15 cellular contexts compared by ENCODE assay signal in the genomic region with DNA sequence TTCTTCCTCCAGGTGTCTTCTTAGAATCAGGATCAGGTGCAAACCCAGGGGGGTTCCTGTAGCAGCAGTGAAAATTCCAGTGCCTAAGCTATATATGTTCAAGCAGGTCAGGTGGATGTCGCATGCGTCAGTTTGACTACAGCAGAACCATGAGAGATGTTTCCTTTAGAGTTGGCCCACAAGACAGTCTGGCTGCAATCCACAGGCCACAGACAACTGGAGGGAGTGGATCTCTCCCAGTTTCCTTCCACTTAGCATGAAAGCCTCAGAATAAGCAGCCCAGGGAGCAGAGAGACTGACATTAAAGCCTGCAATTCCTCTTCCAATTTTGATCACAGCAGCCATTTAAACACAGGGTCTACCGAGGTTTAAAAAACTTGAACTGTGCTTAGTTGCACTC. TPM values are rescaled to one million over a fixed set of nuclear protein-coding genes. Genes with fewer than 3 reads are reported as not detected.
A peak's percentile ranks its signal among the peaks of the same experiment; 100 is the strongest.
DNase-seq lines count a peak whose midpoint lies in the region; ATAC-seq and TF ChIP-seq lines count a peak whose summit lies in the region.
"Had no signal": no experiment of that assay in that cellular context is flagged by ENCODE, and none has a peak within 500 bp of the region (broad histone marks: within the 10 kb centered on the region; RNA-seq: fewer than 3 reads in every experiment).

No MANE protein-coding gene starts in this region.

- no peaks in the 10 kb centered on the region for H3K79me1 ChIP-seq in neuronal stem cell (ENCODE audit: low read depth, low read length)

- no peak overlapping the region for H2BK15ac ChIP-seq in neuronal stem cell (ENCODE audit: low read length)

- no peak overlapping the region for H3K14ac ChIP-seq in neuronal stem cell (ENCODE audit: low read length)

- no peak overlapping the region for H2BK12ac ChIP-seq in neuronal stem cell (ENCODE audit: low read length)

- H3K4me2 ChIP-seq in fibroblast of lung (ENCODE audit: extremely low read depth, insufficient read depth, low read length) (peak overlapping the region; percentile 96), neuronal stem cell (ENCODE audit: insufficient read depth, low read length, poor library complexity, severe bottlenecking) (no peak overlapping the region)

- H2AK5ac ChIP-seq in neuronal stem cell (ENCODE audit: low read depth, low read length): no peak overlapping the region

- no peak for TF ChIP-seq POLR2A in heart left ventricle (IDR thresholded peaks at IDR 0.05)

- no peak overlapping the region for H3K4ac ChIP-seq in neuronal stem cell (ENCODE audit: low read length)

- DNase-seq in heart left ventricle: peak in 3 of 5 donors; percentile 27 to 34 (median 33)
- no peak for DNase-seq in cardiac septum (ENCODE audit: low spot score)
- peak; percentile 42 to 82 for DNase-seq in fibroblast of lung (ENCODE audit: low read depth in 2 of 2)
- no peak for DNase-seq in neuronal stem cell (ENCODE audit: low spot score)
- DNase-seq in globus pallidus (ENCODE audit: low spot score): no peak
- DNase-seq in COLO829 (ENCODE audit: low spot score): no peak
- DNase-seq: activated CD8-positive, alpha-beta T cell treated with anti-CD3 and anti-CD28 coated beads for 36 hours; activated effector memory CD4-positive, alpha-beta T cell treated with Interleukin-2 at 50 U/mL for 16 hours; NCI-H748 treated with DMSO at 0.1 percent for 48 hours; T-helper 9 cell; upper lobe of left lung had no signal

- intact Hi-C loops in heart left ventricle (cut with DNase I): loop anchor here in 3 of 10 donors (5.0 kb wide), 2 partner anchors 51 to 59 kb away; no protein-coding TSS in a partner anchor
- intact Hi-C loops in cardiac septum (cut with DNase I): loop anchor here (2.0 to 10.0 kb wide), 2 partner anchors 56 to 564 kb away; no protein-coding TSS in a partner anchor

- H3K9ac ChIP-seq in fibroblast of lung (ENCODE audit: insufficient read depth, low read length) (no peak overlapping the region), neuronal stem cell (ENCODE audit: low read depth, low read length, poor library complexity) (no peak overlapping the region)

- whole genome bisulfite sequencing in heart left ventricle, 4 donors: 29 to 54% (median 46%) methylated on average over 3 of the region's 3 CpGs
- no CpG with 5 or more reads among the region's 3 CpGs for WGBS in neuronal stem cell (ENCODE audit: extremely low coverage in 2 of 2, insufficient read length in 2 of 2, insufficient replicate concordance in 1 of 2), 2 donors

- no peaks in the 10 kb centered on the region for H4K20me1 ChIP-seq in fibroblast of lung (ENCODE audit: control insufficient read depth, extremely low read depth, insufficient read depth, low read length)

- H3K79me2 ChIP-seq in fibroblast of lung (ENCODE audit: control insufficient read depth, insufficient read depth, low read length): peaks cover 27% of the 10 kb centered on the region

- no peak overlapping the region for H2BK5ac ChIP-seq in neuronal stem cell (ENCODE audit: low read length)

- H4K8ac ChIP-seq in neuronal stem cell (ENCODE audit: low read depth, low read length): no peak overlapping the region

- no peak for ATAC-seq in heart left ventricle
- ATAC-seq in HG03521 (IDR thresholded peaks at IDR 0.05; ENCODE audit: unreplicated experiment): no peak
- ATAC-seq in HG02973 (IDR thresholded peaks at IDR 0.05; ENCODE audit: unreplicated experiment): no peak
- ATAC-seq: activated CD8-positive, alpha-beta T cell treated with anti-CD3 and anti-CD28 coated beads for 36 hours; GM12878; K562 had no signal

- H2AFZ ChIP-seq in fibroblast of lung (ENCODE audit: low read length) (peak overlapping the region; percentile 12), neuronal stem cell (ENCODE audit: low read length) (peak overlapping the region; percentile 12)

- H3K23ac ChIP-seq in neuronal stem cell (ENCODE audit: low read depth, low read length, poor library complexity): no peak overlapping the region

- H4K91ac ChIP-seq in neuronal stem cell (ENCODE audit: low read depth, low read length, poor library complexity): no peak overlapping the region

- H3K36me3 ChIP-seq in heart left ventricle (no peaks in the 10 kb centered on the region), fibroblast of lung (ENCODE audit: control insufficient read depth, insufficient read depth, low read length) (no peaks in the 10 kb centered on the region), neuronal stem cell (replicated peaks in 1 of 2; ENCODE audit: control insufficient read depth in 2 of 2, insufficient read depth in 2 of 2, low read length in 2 of 2) (no peaks in the 10 kb centered on the region)
- H3K36me3 ChIP-seq: upper lobe of left lung had no signal

- H3K9me3 ChIP-seq in heart left ventricle (no peaks in the 10 kb centered on the region), fibroblast of lung (ENCODE audit: control insufficient read depth, insufficient read depth, low read depth, low read length) (no peaks in the 10 kb centered on the region), neuronal stem cell (replicated peaks in 1 of 2; ENCODE audit: control insufficient read depth in 2 of 2, insufficient read depth in 1 of 2, low read depth in 1 of 2, low read length in 2 of 2) (no peaks in the 10 kb centered on the region)
- H3K9me3 ChIP-seq: upper lobe of left lung had no signal

- peak overlapping the region in 6 of 12 donors; percentile 51 to 66 (median 60) for H3K4me3 ChIP-seq in heart left ventricle
- H3K4me3 ChIP-seq in fibroblast of lung (replicated peaks in 1 of 4; ENCODE audit: control extremely low read depth in 1 of 4, insufficient read depth in 1 of 4, low read depth in 3 of 4, low read length in 4 of 4): peak overlapping the region in 3 of 4 experiments; percentile 66 to 75 (median 73)
- no peak overlapping the region for H3K4me3 ChIP-seq in neuronal stem cell (ENCODE audit: low read length in 2 of 2)
- H3K4me3 ChIP-seq: GM12878, K562 had no signal

- no peak overlapping the region for H3K18ac ChIP-seq in neuronal stem cell (ENCODE audit: low read length)

- no peaks in the 10 kb centered on the region for H3K27me3 ChIP-seq in heart left ventricle
- no peaks in the 10 kb centered on the region for H3K27me3 ChIP-seq in fibroblast of lung (ENCODE audit: control insufficient read depth, insufficient read depth, low read length)
- H3K27me3 ChIP-seq in neuronal stem cell (ENCODE audit: control insufficient read depth in 3 of 3, insufficient read depth in 3 of 3, low read depth in 1 of 3, low read length in 3 of 3): no peaks in the 10 kb centered on the region
- H3K27me3 ChIP-seq: upper lobe of left lung had no signal

- H3K27ac ChIP-seq in heart left ventricle (peak overlapping the region in 9 of 12 donors; percentile 44 to 86 (median 81)), fibroblast of lung (ENCODE audit: insufficient read depth, low read length) (peak overlapping the region; percentile 88), neuronal stem cell (replicated peaks; ENCODE audit: low read length) (no peak overlapping the region)

- TF ChIP-seq CTCF in heart left ventricle (IDR thresholded peaks at IDR 0.05) (no peak), fibroblast of lung (conservative IDR thresholded peaks at IDR 0.05 in 1 of 2, IDR thresholded peaks at IDR 0.05 in 1 of 2; ENCODE audit: low read depth in 1 of 2, low read length in 2 of 2) (no peak)

- no peak overlapping the region for H2BK120ac ChIP-seq in neuronal stem cell (ENCODE audit: low read depth, low read length)

- H3K4me1 ChIP-seq in heart left ventricle: peaks cover 0 to 42% (median 12%) of the 10 kb centered on the region in 12 donors
- H3K4me1 ChIP-seq in fibroblast of lung (ENCODE audit: control insufficient read depth, extremely low read depth, insufficient read depth, low read length): peaks cover 19% of the 10 kb centered on the region
- H3K4me1 ChIP-seq in neuronal stem cell (ENCODE audit: control insufficient read depth in 2 of 2, insufficient read depth in 1 of 2, low read depth in 1 of 2, low read length in 2 of 2): peaks cover 5% of the 10 kb centered on the region in 2 donors

RNA-seq across cellular contexts. Expression of gene KCNE4, which starts 1.1 kb away (rescaled TPM):
- 1 to 10 TPM in 8 of 9 donors, under 1 TPM in 1; 0.69 to 3.7 (median 1.6) TPM for total RNA-seq in heart left ventricle
- 1 to 10 TPM; 1.5 to 2.4 TPM for polyA plus RNA-seq in heart left ventricle
- 1.7 TPM for total RNA-seq in cardiac septum
- 11.0 and 25.3 TPM in 2 replicates for total RNA-seq in fibroblast of lung
- 6.0 and 17.8 TPM in 2 replicates for polyA plus RNA-seq in fibroblast of lung
- 4.3 and 13.1 TPM in 2 replicates for polyA plus RNA-seq in fibroblast of lung (2012)
- polyA minus RNA-seq in fibroblast of lung (ENCODE audit: low replicate concordance): 3.6 and 4.0 TPM in 2 replicates
- not detected for polyA plus RNA-seq in neuronal stem cell (2013, experiment 1 of 2)
- polyA plus RNA-seq in neuronal stem cell (2013, experiment 2 of 2): not detected
- total RNA-seq: activated CD8-positive, alpha-beta T cell treated with anti-CD3 and anti-CD28 coated beads for 36 hours; GM12878; K562 had no signal
- polyA plus RNA-seq: K562 had no signal

Comparison
In these comparisons a context has a peak if more than half of its experiments do, and no peak if none do; other contexts are left out.
1. DNase-seq: peak in heart left ventricle (3 of 5) and fibroblast of lung (2 of 2); none in cardiac septum (single experiment), neuronal stem cell (single experiment), globus pallidus (single experiment) and COLO829 (single experiment).
2. H3K4me3 ChIP-seq: peak in fibroblast of lung (3 of 4); none in neuronal stem cell (0 of 2).